ENCODE assay signal across 20 cellular contexts in genomic region chr2:234932591-234933168, GRCh38. TPM values are rescaled to one million over a fixed set of nuclear protein-coding genes. Genes with fewer than 3 reads are reported as not detected.
DNase-seq lines count a peak whose midpoint lies in the region; ATAC-seq and TF ChIP-seq lines count a peak whose summit lies in the region.
"Had no signal": no experiment of that assay in that cellular context is flagged by ENCODE, and none has a peak within 500 bp of the region (broad histone marks: within the 10 kb centered on the region; RNA-seq: fewer than 3 reads in every experiment).

No MANE protein-coding gene starts in this region.

- H3K18ac ChIP-seq in neuronal stem cell (ENCODE audit: low read length): peak overlapping the region; percentile 29

- H2BK120ac ChIP-seq in neuronal stem cell (ENCODE audit: low read depth, low read length): no peak overlapping the region

- no peak overlapping the region for H2BK12ac ChIP-seq in neuronal stem cell (ENCODE audit: low read length)

- no peak overlapping the region for H4K91ac ChIP-seq in neuronal stem cell (ENCODE audit: low read depth, low read length, poor library complexity)

- no peak overlapping the region for H3K23ac ChIP-seq in neuronal stem cell (ENCODE audit: low read depth, low read length, poor library complexity)

- H3K9ac ChIP-seq in HUES6 (ENCODE audit: low read length) (no peak overlapping the region), neuronal stem cell (ENCODE audit: low read depth, low read length, poor library complexity) (no peak overlapping the region)

- H3K9me3 ChIP-seq in HUES6 (ENCODE audit: control insufficient read depth, insufficient read depth, low read depth, low read length): no peaks in the 10 kb centered on the region
- no peaks in the 10 kb centered on the region for H3K9me3 ChIP-seq in esophagus muscularis mucosa
- peaks cover 0 to 2% of the 10 kb centered on the region in 2 donors for H3K9me3 ChIP-seq in neuronal stem cell (replicated peaks in 1 of 2; ENCODE audit: control insufficient read depth in 2 of 2, insufficient read depth in 1 of 2, low read depth in 1 of 2, low read length in 2 of 2)
- H3K9me3 ChIP-seq: left lung, spleen had no signal

- H3K36me3 ChIP-seq in HUES6 (ENCODE audit: control insufficient read depth, insufficient read depth, low read length) (no peaks in the 10 kb centered on the region), esophagus muscularis mucosa (no peaks in the 10 kb centered on the region), neuronal stem cell (replicated peaks in 1 of 2; ENCODE audit: control insufficient read depth in 2 of 2, insufficient read depth in 2 of 2, low read length in 2 of 2) (no peaks in the 10 kb centered on the region)
- H3K36me3 ChIP-seq: left lung, spleen had no signal

- H3K14ac ChIP-seq in neuronal stem cell (ENCODE audit: low read length): no peak overlapping the region

- TF ChIP-seq EP300 in esophagus muscularis mucosa (IDR thresholded peaks at IDR 0.05): no peak

- H3K4me1 ChIP-seq in HUES6 (ENCODE audit: control insufficient read depth, insufficient read depth, low read length) (peaks cover 17% of the 10 kb centered on the region), esophagus muscularis mucosa (no peaks in the 10 kb centered on the region), neuronal stem cell (ENCODE audit: control insufficient read depth in 2 of 2, insufficient read depth in 1 of 2, low read depth in 1 of 2, low read length in 2 of 2) (peaks cover 2 to 6% of the 10 kb centered on the region in 2 donors)
- H3K4me1 ChIP-seq: left lung, spleen had no signal

- ATAC-seq in GM21526 (IDR thresholded peaks at IDR 0.05; ENCODE audit: low FRiP score, unreplicated experiment): no peak
- ATAC-seq: activated CD8-positive, alpha-beta T cell treated with anti-CD3 and anti-CD28 coated beads for 36 hours; left lung had no signal

- intact Hi-C loops in esophagus muscularis mucosa (cut with DNase I): no loop called here

- H3K4me3 ChIP-seq in HUES6 (ENCODE audit: low read depth, low read length): peak overlapping the region; percentile 31; the same call in 1 of the 2 replicates
- no peak overlapping the region for H3K4me3 ChIP-seq in esophagus muscularis mucosa
- no peak overlapping the region for H3K4me3 ChIP-seq in neuronal stem cell (ENCODE audit: low read length in 2 of 2)
- H3K4me3 ChIP-seq: left lung, spleen had no signal

- DNase-seq in NCI-H748 (lab: John Stamatoyannopoulos, UW; ENCODE audit: unreplicated experiment): peak; percentile 74
- peak; percentile 55 for DNase-seq in esophagus muscularis mucosa (ENCODE audit: extremely low spot score)
- no peak for DNase-seq in neuronal stem cell (ENCODE audit: low spot score)
- DNase-seq in hepatic stellate cell (ENCODE audit: low spot score): no peak
- no peak for DNase-seq in kidney glomerular epithelial cell (lab: John Stamatoyannopoulos, UW)
- DNase-seq in central memory CD4-positive, alpha-beta T cell: no peak
- DNase-seq: activated CD4-positive, CD25-positive, alpha-beta regulatory T cell; activated CD8-positive, alpha-beta T cell treated with anti-CD3 and anti-CD28 coated beads for 36 hours; activated naive CD4-positive, alpha-beta T cell; amniotic stem cell; caudate nucleus; CD8-positive, alpha-beta memory T cell; DMS79 treated with DMSO at 0.1 percent for 48 hours; effector CD4-positive, alpha-beta T cell; left lung; NCI-H1417 treated with DMSO at 0.1 percent for 48 hours; NCI-H2227 treated with DMSO at 0.1 percent for 48 hours; spleen had no signal

- no peak overlapping the region for H3K4ac ChIP-seq in neuronal stem cell (ENCODE audit: low read length)

- H3K27ac ChIP-seq in HUES6 (ENCODE audit: low read depth, low read length) (no peak overlapping the region), esophagus muscularis mucosa (replicated peaks in 1 of 4) (no peak overlapping the region), neuronal stem cell (replicated peaks; ENCODE audit: low read length) (no peak overlapping the region)
- H3K27ac ChIP-seq: left lung, spleen had no signal

- no peak for TF ChIP-seq CTCF in esophagus muscularis mucosa (IDR thresholded peaks at IDR 0.05)

- H3K79me1 ChIP-seq in neuronal stem cell (ENCODE audit: low read depth, low read length): no peaks in the 10 kb centered on the region

- H3K27me3 ChIP-seq in HUES6 (ENCODE audit: control insufficient read depth, insufficient read depth, low read length) (peaks cover 57% of the 10 kb centered on the region), esophagus muscularis mucosa (no peaks in the 10 kb centered on the region), neuronal stem cell (ENCODE audit: control insufficient read depth in 3 of 3, insufficient read depth in 3 of 3, low read depth in 1 of 3, low read length in 3 of 3) (no peaks in the 10 kb centered on the region)
- H3K27me3 ChIP-seq: left lung had no signal

- H2BK5ac ChIP-seq in neuronal stem cell (ENCODE audit: low read length): no peak overlapping the region

- H3K4me2 ChIP-seq in neuronal stem cell (ENCODE audit: insufficient read depth, low read length, poor library complexity, severe bottlenecking): no peak overlapping the region

- 87% methylated on average over 12 of the region's 12 CpGs for WGBS in esophagus muscularis mucosa
- no CpG with 5 or more reads among the region's 12 CpGs for WGBS in neuronal stem cell (ENCODE audit: extremely low coverage in 2 of 2, insufficient read length in 2 of 2, insufficient replicate concordance in 1 of 2), 2 donors

- no peak overlapping the region for H2AK5ac ChIP-seq in neuronal stem cell (ENCODE audit: low read depth, low read length)

- no peak overlapping the region for H2BK15ac ChIP-seq in neuronal stem cell (ENCODE audit: low read length)

- no peak for TF ChIP-seq POLR2A in esophagus muscularis mucosa (IDR thresholded peaks at IDR 0.05; ENCODE audit: low read depth)

- H2AFZ ChIP-seq in neuronal stem cell (ENCODE audit: low read length): peak overlapping the region; percentile 69

- H4K8ac ChIP-seq in neuronal stem cell (ENCODE audit: low read depth, low read length): no peak overlapping the region

RNA-seq across cellular contexts. Expression of gene SH3BP4, which starts 19.1 kb away (rescaled TPM):
- 10 to 100 TPM; 25.3 to 63.1 (median 48.4) TPM for total RNA-seq in esophagus muscularis mucosa
- 29.1 TPM for polyA plus RNA-seq in neuronal stem cell (2013, experiment 1 of 2)
- 29.4 TPM for polyA plus RNA-seq in neuronal stem cell (2013, experiment 2 of 2)
- polyA plus RNA-seq: CD8-positive, alpha-beta memory T cell had no signal

Comparison
In these comparisons a context has a peak if more than half of its experiments do, and no peak if none do; other contexts are left out.
1. DNase-seq: peak in NCI-H748 (single experiment) and esophagus muscularis mucosa (single experiment); none in neuronal stem cell (single experiment), hepatic stellate cell (single experiment), kidney glomerular epithelial cell (single experiment) and central memory CD4-positive, alpha-beta T cell (single experiment).